14 cellular contexts compared by ENCODE assay signal in the genomic region with DNA sequence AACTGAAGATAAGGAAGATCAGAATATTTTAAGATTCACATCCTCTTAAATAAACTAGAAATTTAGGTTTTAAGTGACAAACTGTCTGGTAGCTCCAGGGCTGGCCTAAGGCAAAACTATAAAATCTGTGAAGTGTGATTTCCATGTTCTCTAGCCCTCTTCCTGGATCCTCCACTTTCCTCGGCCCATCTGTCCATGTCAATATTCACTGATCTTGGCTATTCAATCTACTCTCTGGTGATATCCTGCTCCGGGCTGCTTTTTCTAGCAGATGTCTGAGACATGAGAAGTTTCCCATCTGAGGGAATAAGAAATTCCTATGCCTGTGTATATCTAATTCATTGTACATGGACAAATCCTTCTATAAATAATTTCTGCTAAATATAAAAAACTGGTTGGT.
"Had no signal": no experiment of that assay in that cellular context is flagged by ENCODE, and none has a peak within 500 bp of the region (broad histone marks: within the 10 kb centered on the region; RNA-seq: fewer than 3 reads in every experiment).

No MANE protein-coding gene starts in this region.

- H3K27me3 ChIP-seq: foreskin keratinocyte had no signal

- H3K4me3 ChIP-seq: lung, skin epidermis had no signal

- DNase-seq: effector memory CD8-positive, alpha-beta T cell; erythroblast; head of caudate nucleus; hippocampal formation; left colon; left ventricle myocardium superior; naive thymus-derived CD4-positive, alpha-beta T cell; posterior cingulate gyrus; stimulated activated CD4-positive, alpha-beta T cell treated with anti-CD3 and anti-CD28 coated beads, Interleukin-12 subunit alpha, Interleukin-12 subunit beta, amount 100 ng/mL, for 4 hours; stimulated activated naive CD4-positive, alpha-beta T cell treated with Interleukin-2 at 50 U/mL for 16 hours had no signal

- H3K27ac ChIP-seq: foreskin keratinocyte, skin epidermis had no signal

- ATAC-seq: effector memory CD8-positive, alpha-beta T cell; left colon; left ventricle myocardium superior; naive thymus-derived CD4-positive, alpha-beta T cell; sciatic nerve had no signal
